Comparison of ENCODE assay signal across 8 cellular contexts in the genomic region with DNA sequence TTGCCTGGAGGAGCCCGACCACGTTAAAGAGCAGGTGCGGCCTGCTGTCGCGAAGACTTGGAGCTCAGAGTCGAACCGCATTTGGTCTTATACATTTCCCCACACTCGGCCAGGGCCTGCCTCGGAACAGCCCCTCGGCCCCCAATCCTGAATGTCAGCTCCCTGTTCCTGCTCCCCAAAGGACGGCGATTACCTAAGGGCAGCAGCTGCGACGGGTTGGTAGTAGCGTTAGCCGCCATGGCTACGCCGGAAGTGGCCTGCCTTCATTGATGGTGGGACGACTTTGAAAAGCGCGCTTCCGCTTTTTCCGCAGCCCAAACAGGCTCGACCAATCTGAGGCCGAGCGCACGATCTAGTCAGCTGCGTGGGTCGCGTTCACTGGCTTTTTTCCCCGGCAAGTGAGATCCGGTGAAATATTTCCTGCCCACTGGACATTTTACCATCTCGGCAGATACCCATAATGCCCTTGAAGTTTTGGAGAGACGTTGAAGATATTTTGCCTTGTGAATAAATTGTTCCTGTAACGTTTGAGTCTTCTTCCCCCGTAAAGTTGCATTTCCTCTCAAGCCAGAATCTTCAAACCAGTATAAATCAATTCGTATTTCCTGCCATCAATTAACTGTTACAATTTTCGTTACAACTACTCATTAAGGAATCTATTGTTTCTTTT. TPM values are rescaled to one million over a fixed set of nuclear protein-coding genes. Genes with fewer than 3 reads are reported as not detected.
DNase-seq lines count a peak whose midpoint lies in the region; ATAC-seq and TF ChIP-seq lines count a peak whose summit lies in the region.

A gene (minus strand): TSS at position 254 of the 670 bp plus-strand sequence. CDS start 15 bp downstream, at position 239.

- peaks cover 7 to 13% of the 10 kb centered on the region in 2 donors for H3K4me1 ChIP-seq in mucosa of rectum (ENCODE audit: control insufficient read depth in 2 of 2, insufficient read depth in 2 of 2, low read length in 2 of 2)

- peaks cover 16 to 25% (median 19%) of the 10 kb centered on the region in 3 donors for H3K4me1 Mint-ChIP-seq in IgD-negative memory B cell

- H3K27ac ChIP-seq in mucosa of rectum (ENCODE audit: low read depth in 2 of 2, low read length in 2 of 2) = peak within 1 kb of the TSS; percentile 83 to 84

- TF ChIP-seq POLR2A in erythroblast (IDR thresholded peaks at IDR 0.05; ENCODE audit: low read length) = peak; percentile 83

- H3K27me3 ChIP-seq in mucosa of rectum (ENCODE audit: control insufficient read depth in 2 of 2, insufficient read depth in 2 of 2, low read length in 2 of 2) = no peaks in the 10 kb centered on the region

- no peaks in the 10 kb centered on the region for H3K9me3 Mint-ChIP-seq in IgD-negative memory B cell

- peak; percentile 99 for DNase-seq in DMS 273 (lab: John Stamatoyannopoulos, UW; ENCODE audit: unreplicated experiment)
- DNase-seq in OCI-M2 (lab: John Stamatoyannopoulos, UW; ENCODE audit: unreplicated experiment) = peak; percentile 38
- peak; percentile 83 for DNase-seq in activated T-cell treated with anti-CD3 and anti-CD28 coated beads for 4 hours
- peak; percentile 96 to 97 for DNase-seq in erythroblast (lab: John Stamatoyannopoulos, UW)
- peak; percentile 89 for DNase-seq in stimulated activated CD8-positive, alpha-beta memory T cell treated with anti-CD3 and anti-CD28 coated beads, Interleukin-4, amount 100 ng/mL, for 48 hours

- H3K9ac ChIP-seq in mucosa of rectum (ENCODE audit: low read depth in 1 of 2, low read length in 2 of 2) = peak within 1 kb of the TSS; percentile 78 to 82

- H3K27ac Mint-ChIP-seq in IgD-negative memory B cell = peak within 1 kb of the TSS; percentile 89 to 98 (median 94)

- peak; percentile 87 for ATAC-seq in GM21529 (IDR thresholded peaks at IDR 0.05; ENCODE audit: unreplicated experiment)

- H3K4me3 Mint-ChIP-seq in IgD-negative memory B cell = peak within 1 kb of the TSS; percentile 89 to 96 (median 94)

- peaks cover 10 to 11% of the 10 kb centered on the region in 2 donors for H3K36me3 ChIP-seq in mucosa of rectum (ENCODE audit: control insufficient read depth in 2 of 2, insufficient read depth in 2 of 2, low read length in 2 of 2)

- H3K27me3 Mint-ChIP-seq in IgD-negative memory B cell = no peaks in the 10 kb centered on the region

- H3K9me3 ChIP-seq in mucosa of rectum (ENCODE audit: control insufficient read depth in 2 of 2, low read length in 2 of 2) = no peaks in the 10 kb centered on the region

- peaks cover 3% of the 10 kb centered on the region for H3K36me3 Mint-ChIP-seq in IgD-negative memory B cell

- H3K4me3 ChIP-seq in mucosa of rectum (ENCODE audit: low read length in 2 of 2) = peak within 1 kb of the TSS; percentile 86 to 96

RNA-seq across cellular contexts. Expression of the gene that starts here (rescaled TPM):
- 91.7 TPM for polyA plus RNA-seq in IgD-negative memory B cell

Comparison
In these comparisons a context has a peak if more than half of its experiments do, and no peak if none do; other contexts are left out.
1. Peak in every context shown above with its lines: DNase-seq, ATAC-seq, H3K4me3 ChIP-seq and H3K27ac ChIP-seq.
2. DNase-seq: peak in every context shown above with its lines; median percentile 99 in DMS 273; 96 in erythroblast; 89 in stimulated activated CD8-positive, alpha-beta memory T cell treated with anti-CD3 and anti-CD28 coated beads, Interleukin-4, amount 100 ng/mL, for 48 hours; 83 in activated T-cell treated with anti-CD3 and anti-CD28 coated beads for 4 hours; 38 in OCI-M2.